8 cellular contexts compared by ENCODE assay signal in the genomic region with DNA sequence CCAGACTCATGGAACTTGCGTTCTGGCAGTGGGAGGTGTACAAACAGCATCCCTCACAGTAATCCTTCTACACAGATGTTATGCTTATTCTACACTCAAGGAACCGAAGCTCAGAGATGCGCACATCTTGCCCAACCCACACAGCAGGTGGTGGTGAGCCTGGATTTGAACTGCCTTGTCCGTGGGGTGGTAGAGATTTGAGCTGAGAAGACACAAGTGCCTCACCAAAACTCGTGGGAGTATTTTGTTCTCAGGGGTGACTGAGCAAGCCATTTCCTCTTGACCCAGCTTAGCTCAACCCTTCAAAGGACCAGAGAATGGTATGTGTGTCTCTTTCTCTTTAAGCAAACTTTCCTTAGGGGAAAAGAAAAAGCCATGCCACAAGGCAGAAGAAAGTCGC.
A peak's percentile ranks its signal among the peaks of the same experiment; 100 is the strongest.
DNase-seq lines count a peak whose midpoint lies in the region; ATAC-seq, FAIRE-seq and TF ChIP-seq lines count a peak whose summit lies in the region.
"Not testable (repeated sequence)": the region's sequence is repeated elsewhere in the genome, so short reads cannot be mapped to it uniquely, and the experiment has no call there.

No MANE protein-coding gene starts in this region.

- H3F3A ChIP-seq in PC-9 (ENCODE audit: insufficient read depth, low read depth): not testable (repeated sequence)

- peaks cover 17% of the 10 kb centered on the region for H3K4me1 Mint-ChIP-seq in activated T-cell treated with anti-CD3 and anti-CD28 coated beads, Interleukin-2, amount 50 U/mL, for 24 hours (ENCODE audit: low read depth)
- not testable (repeated sequence) for H3K4me1 Mint-ChIP-seq in immature natural killer cell
- peaks cover 5 to 23% (median 7%) of the 10 kb centered on the region in 4 donors for H3K4me1 Mint-ChIP-seq in naive thymus-derived CD8-positive, alpha-beta T cell

- peak overlapping the region; percentile 19; the same call in 1 of the 2 replicates for H3K4me3 ChIP-seq in PC-9
- H3K4me3 ChIP-seq in body of pancreas: not testable (repeated sequence)
- H3K4me3 ChIP-seq in tibial nerve: peak overlapping the region in 2 of 4 donors; percentile 9 to 24

- H3K36me3 ChIP-seq in PC-9 (ENCODE audit: low read depth); body of pancreas (replicated peaks in 1 of 2; ENCODE audit: insufficient read depth in 1 of 2, low read depth in 2 of 2); tibial nerve: not testable (repeated sequence)

- not testable (repeated sequence) for DNase-seq in GM19239 (ENCODE audit: insufficient read length, low spot score); PC-9; activated T-cell treated with anti-CD3 and anti-CD28 coated beads, Interleukin-2, amount 50 U/mL, for 24 hours; body of pancreas; immature natural killer cell; naive thymus-derived CD8-positive, alpha-beta T cell; tibial nerve (ENCODE audit: low spot score in 2 of 2)
- peak; percentile 22 for DNase-seq in posterior vena cava (ENCODE audit: low spot score)

- H3K27ac ChIP-seq in PC-9: peak overlapping the region; percentile 54
- H3K27ac ChIP-seq in body of pancreas: peak overlapping the region in 3 of 4 donors; percentile 58 to 73 (median 59)
- H3K27ac ChIP-seq in tibial nerve: peak overlapping the region in 3 of 4 donors; percentile 67 to 84 (median 78)

- H2AFZ ChIP-seq in PC-9: not testable (repeated sequence)

- peak overlapping the region; percentile 82 for H3K4me2 ChIP-seq in PC-9

- not testable (repeated sequence) for TF ChIP-seq POLR2A in body of pancreas (IDR thresholded peaks at IDR 0.05); tibial nerve (IDR thresholded peaks at IDR 0.05)

- peak; percentile 59 for FAIRE-seq in GM19239 (lab: Jason Lieb, UNC)

- 72 to 79% methylated on average over 6 of the region's 6 CpGs for WGBS in body of pancreas, 2 donors
- 42 to 46% methylated on average over 6 of the region's 6 CpGs for WGBS in tibial nerve, 2 donors

- not testable (repeated sequence) for H3K27me3 Mint-ChIP-seq in activated T-cell treated with anti-CD3 and anti-CD28 coated beads, Interleukin-2, amount 50 U/mL, for 24 hours; immature natural killer cell (ENCODE audit: low read depth in 3 of 3); naive thymus-derived CD8-positive, alpha-beta T cell

- intact Hi-C loops in PC-9 (cut with micrococcal nuclease; ENCODE audit: unreplicated experiment); body of pancreas (cut with DNase I); posterior vena cava (cut with DNase I): not testable (repeated sequence)

- H3K4me3 Mint-ChIP-seq in activated T-cell treated with anti-CD3 and anti-CD28 coated beads, Interleukin-2, amount 50 U/mL, for 24 hours: not testable (repeated sequence)
- H3K4me3 Mint-ChIP-seq in immature natural killer cell: peak overlapping the region in 3 of 5 donors; percentile 7 to 59 (median 48)
- peak overlapping the region in 7 of 10 donors; percentile 7 to 71 (median 52) for H3K4me3 Mint-ChIP-seq in naive thymus-derived CD8-positive, alpha-beta T cell

- H3K4me1 ChIP-seq in PC-9 (replicated peaks; ENCODE audit: insufficient read depth) (peaks cover 29% of the 10 kb centered on the region), body of pancreas (peaks cover 10% of the 10 kb centered on the region), tibial nerve (peaks cover 0 to 49% (median 12%) of the 10 kb centered on the region in 4 donors)

- not testable (repeated sequence) for H3K9me3 Mint-ChIP-seq in activated T-cell treated with anti-CD3 and anti-CD28 coated beads, Interleukin-2, amount 50 U/mL, for 24 hours; immature natural killer cell; naive thymus-derived CD8-positive, alpha-beta T cell

- not testable (repeated sequence) for H3K36me3 Mint-ChIP-seq in activated T-cell treated with anti-CD3 and anti-CD28 coated beads, Interleukin-2, amount 50 U/mL, for 24 hours (ENCODE audit: low read depth); immature natural killer cell
- peaks cover 0 to 13% (median 3%) of the 10 kb centered on the region in 3 donors for H3K36me3 Mint-ChIP-seq in naive thymus-derived CD8-positive, alpha-beta T cell

- H3K79me2 ChIP-seq in PC-9 (ENCODE audit: low read depth): not testable (repeated sequence)

- TF ChIP-seq CTCF in PC-9 (conservative IDR thresholded peaks at IDR 0.05); body of pancreas (IDR thresholded peaks at IDR 0.05); tibial nerve (IDR thresholded peaks at IDR 0.05): not testable (repeated sequence)

- H3K27ac Mint-ChIP-seq in activated T-cell treated with anti-CD3 and anti-CD28 coated beads, Interleukin-2, amount 50 U/mL, for 24 hours: peak overlapping the region; percentile 29
- H3K27ac Mint-ChIP-seq in immature natural killer cell: peak overlapping the region in 3 of 6 donors; percentile 6 to 64 (median 18)
- H3K27ac Mint-ChIP-seq in naive thymus-derived CD8-positive, alpha-beta T cell: peak overlapping the region in 5 of 10 donors; percentile 4 to 78 (median 54)

- H4K20me1 ChIP-seq in PC-9 (ENCODE audit: insufficient read depth): not testable (repeated sequence)

- not testable (repeated sequence) for H3K9me2 ChIP-seq in PC-9 (ENCODE audit: insufficient read depth)

- not testable (repeated sequence) for TF ChIP-seq EP300 in tibial nerve (IDR thresholded peaks at IDR 0.05)

- POLR2A ChIA-PET in PC-9 (lab: Charles Lee; ENCODE audit: unreplicated experiment); naive thymus-derived CD8-positive, alpha-beta T cell (lab: Charles Lee): not testable (repeated sequence)

- H3K27me3 ChIP-seq in PC-9 (ENCODE audit: insufficient read depth, low read depth); body of pancreas; tibial nerve: not testable (repeated sequence)

- CTCF ChIA-PET in PC-9 (lab: Charles Lee): not testable (repeated sequence)

- not testable (repeated sequence) for H3K9me3 ChIP-seq in PC-9 (ENCODE audit: insufficient read depth, low read depth); body of pancreas; tibial nerve

- BruUV-seq in PC-9 (replicated peaks; lab: Mats Ljungman, UMichigan): not testable (repeated sequence)

- not testable (repeated sequence) for ATAC-seq in body of pancreas
- peak in 1 of 2 donors; percentile 32 for ATAC-seq in naive thymus-derived CD8-positive, alpha-beta T cell
